In the genomic region with DNA sequence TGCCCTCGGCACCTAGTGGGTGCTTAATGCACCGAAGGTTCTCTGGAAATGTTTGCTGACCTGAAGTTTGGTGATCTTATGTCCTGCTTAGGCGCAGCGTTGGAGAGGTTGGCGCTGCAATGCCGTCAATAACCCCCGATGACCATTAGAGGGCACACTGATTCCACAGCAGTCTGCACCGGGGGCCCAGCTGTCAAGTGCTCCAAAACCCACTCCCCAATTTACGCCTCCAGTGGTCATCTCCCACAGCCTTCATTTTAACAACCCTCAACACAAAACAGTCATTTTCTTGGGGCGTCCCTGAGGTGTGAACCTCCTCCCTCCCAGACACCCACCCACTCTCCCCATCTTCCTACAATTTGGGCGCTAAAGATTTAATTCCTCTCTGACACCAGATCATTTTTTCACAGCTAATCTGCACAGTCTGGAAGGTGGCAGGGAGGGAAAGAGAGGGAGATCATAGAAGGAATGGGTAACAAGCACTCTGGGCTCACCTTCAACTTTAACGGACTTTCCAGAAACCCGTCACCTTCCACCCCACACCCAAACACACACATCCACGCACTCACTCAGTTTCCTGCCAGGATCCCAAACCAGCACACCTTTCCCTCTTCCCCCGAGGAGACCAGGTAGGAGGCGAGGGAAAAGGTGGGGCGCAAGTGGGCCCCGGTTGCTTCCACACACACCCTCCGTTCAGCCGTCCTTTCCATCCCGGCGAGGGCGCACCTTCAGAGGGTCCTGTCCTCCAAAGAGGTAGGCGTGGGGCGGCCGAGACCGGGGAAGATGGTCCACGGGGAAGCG, we compare ENCODE assay signal across 8 cellular contexts. TPM values are rescaled to one million over a fixed set of nuclear protein-coding genes. Genes with fewer than 3 reads are reported as not detected.
DNase-seq lines count a peak whose midpoint lies in the region; ATAC-seq, FAIRE-seq and TF ChIP-seq lines count a peak whose summit lies in the region.

No MANE protein-coding gene starts in this region.

- 10% methylated on average over 29 of the region's 29 CpGs for whole genome bisulfite sequencing in A549 (ENCODE audit: missing lambda C conversion rate)
- 3% methylated on average over 21 of the region's 29 CpGs for WGBS in esophagus muscularis mucosa

- peak; percentile 95 for TF ChIP-seq RAD21 in A549 (conservative IDR thresholded peaks at IDR 0.05 in 1 of 2, IDR thresholded peaks at IDR 0.05 in 1 of 2)

- ATAC-seq in A549: peak; percentile 65 to 79; a peak in 5 of 6 replicates
- ATAC-seq in HG03097 (IDR thresholded peaks at IDR 0.05; ENCODE audit: low FRiP score, unreplicated experiment): no peak

- H3K4me3 ChIP-seq in A549 (peak overlapping the region; percentile 48), GM12865 (ENCODE audit: low read depth, low read length) (peak overlapping the region; percentile 2), esophagus muscularis mucosa (peak overlapping the region; percentile 58 to 78 (median 62)), muscle layer of duodenum (ENCODE audit: low read depth in 1 of 2, low read length in 2 of 2) (peak overlapping the region; percentile 38 to 57), tibial artery (peak overlapping the region; percentile 68 to 76)

- H3K27me3 ChIP-seq in esophagus muscularis mucosa (peaks cover 0 to 29% (median 5%) of the 10 kb centered on the region in 4 donors), muscle layer of duodenum (ENCODE audit: low read depth, low read length) (peaks cover 18% of the 10 kb centered on the region), tibial artery (no peaks in the 10 kb centered on the region)

- CTCF ChIA-PET in A549 (lab: Yijun Ruan, JAX): interaction anchor here (0.6 to 9.1 kb wide), 53 partner anchors 9 to 353 kb away, joined by 3 to 130 read pairs (median 5); a partner anchor contains a TSS

- H3K36me3 ChIP-seq in esophagus muscularis mucosa (peaks cover 0 to 17% (median 6%) of the 10 kb centered on the region in 4 donors), muscle layer of duodenum (ENCODE audit: control insufficient read depth in 1 of 2, insufficient read depth in 2 of 2, low read length in 2 of 2) (no peaks in the 10 kb centered on the region), tibial artery (peaks cover 0 to 10% (median 4%) of the 10 kb centered on the region in 3 donors)

- intact Hi-C loops in esophagus muscularis mucosa (cut with DNase I): loop anchor here (2.0 to 5.0 kb wide), 2 partner anchors 71 to 309 kb away; a partner anchor contains a TSS
- intact Hi-C loops in tibial artery (cut with DNase I; ENCODE audit: low total_unique reads): loop anchor here (2.0 to 10.0 kb wide), 4 partner anchors 69 to 307 kb away; a partner anchor contains a TSS

- H3K4me1 ChIP-seq in A549: peaks cover 11% of the 10 kb centered on the region; the same call in 2 of the 3 replicates
- H3K4me1 ChIP-seq in esophagus muscularis mucosa: peaks cover 21 to 36% (median 35%) of the 10 kb centered on the region in 4 donors
- peaks cover 0 to 24% of the 10 kb centered on the region in 2 donors for H3K4me1 ChIP-seq in muscle layer of duodenum (ENCODE audit: control insufficient read depth in 1 of 2, insufficient read depth in 2 of 2, low read length in 2 of 2)
- H3K4me1 ChIP-seq in tibial artery: peaks cover 0 to 32% (median 15%) of the 10 kb centered on the region in 4 donors

- peak overlapping the region; percentile 96 for H3K4me2 ChIP-seq in A549

- POLR2A ChIA-PET in A549 (lab: Yijun Ruan, JAX): interaction anchor here (0.6 to 0.9 kb wide), 2 partner anchors 50 to 312 kb away, joined by 3 to 5 read pairs; a partner anchor contains a TSS

- no peaks in the 10 kb centered on the region for H3K9me3 ChIP-seq in A549
- no peaks in the 10 kb centered on the region for H3K9me3 ChIP-seq in esophagus muscularis mucosa
- no peaks in the 10 kb centered on the region for H3K9me3 ChIP-seq in muscle layer of duodenum (ENCODE audit: control insufficient read depth in 1 of 2, low read length in 2 of 2)
- no peaks in the 10 kb centered on the region for H3K9me3 ChIP-seq in tibial artery

- FAIRE-seq in A549 (lab: Jason Lieb, UNC): peak; percentile 76

- DNase-seq in A549 (ENCODE audit: low read depth in 1 of 2, low spot score in 1 of 2): peak; percentile 68 to 69
- peak; percentile 70 for DNase-seq in GM12865 (ENCODE audit: low read depth)
- peak; percentile 83 for DNase-seq in NCI-H345 treated with DMSO at 0.1 percent for 48 hours (lab: John Stamatoyannopoulos, UW; ENCODE audit: unreplicated experiment)
- peak; percentile 43 for DNase-seq in activated CD8-positive, alpha-beta memory T cell treated with anti-CD3 and anti-CD28 coated beads, Interleukin-2, amount 50 U/mL, for 4 hours
- no peak for DNase-seq in esophagus muscularis mucosa (ENCODE audit: extremely low spot score)
- DNase-seq in tibial artery: peak; percentile 55 to 82

- H3K27ac ChIP-seq in A549: peak overlapping the region in 1 of 2 experiments; percentile 81; a peak in 5 of 6 replicates
- H3K27ac ChIP-seq in esophagus muscularis mucosa (replicated peaks in 1 of 4): peak overlapping the region; percentile 68 to 79 (median 72)
- H3K27ac ChIP-seq in muscle layer of duodenum (ENCODE audit: low read length): no peak overlapping the region
- peak overlapping the region; percentile 84 to 86 for H3K27ac ChIP-seq in tibial artery

- peak; percentile 94 for TF ChIP-seq CTCF in A549 (IDR thresholded peaks at IDR 0.05)
- peak; percentile 94 for TF ChIP-seq CTCF in GM12865 (IDR thresholded peaks at IDR 0.05; ENCODE audit: insufficient read depth, low read depth, low read length, missing control alignments)
- TF ChIP-seq CTCF in esophagus muscularis mucosa (IDR thresholded peaks at IDR 0.05): peak; percentile 85 to 93 (median 89)
- peak; percentile 88 to 93 for TF ChIP-seq CTCF in tibial artery (IDR thresholded peaks at IDR 0.05)

- TF ChIP-seq EP300 in A549 (IDR thresholded peaks at IDR 0.05) (no peak), esophagus muscularis mucosa (IDR thresholded peaks at IDR 0.05) (no peak)

- no peak for TF ChIP-seq POLR2A in A549 (IDR thresholded peaks at IDR 0.05; ENCODE audit: low read length)
- TF ChIP-seq POLR2A in esophagus muscularis mucosa (IDR thresholded peaks at IDR 0.05; ENCODE audit: low read depth): no peak

TF ChIP-seq in A549, 52 proteins besides CTCF, POLR2A, EP300 and RAD21:
- TF ChIP-seq NPAS2 (CRISPR knock-in tag; IDR thresholded peaks at IDR 0.05; ENCODE audit: borderline replicate concordance) (no peak), SMC3 (IDR thresholded peaks at IDR 0.05) (peak; percentile 88)

RNA-seq across cellular contexts. Expression of a gene that starts 0.6 kb away (rescaled TPM):
- polyA plus RNA-seq in A549 (2011; rRNA removed) (0.34 and 0.39 TPM in 2 replicates), A549 (2017; fragmentation: RNase III; extraction: RNeasy Plus Mini Kit Qiagen cat#74134 plus additional on column Dnase treatment) (0.96 to 1.9 TPM (median 1.7 TPM) in 3 replicates)
- 0.41 and 0.61 TPM in 2 replicates for polyA plus RNA-seq in A549 (2012; cell fraction: cytosol; rRNA removed)
- 1.5 and 1.6 TPM in 2 replicates for polyA plus RNA-seq in A549 (2012; cell fraction: nucleus; rRNA removed)
- polyA minus RNA-seq in A549 (2011; rRNA and poly(A)+ RNA removed): 0.44 and 0.74 TPM in 2 replicates
- total RNA-seq in esophagus muscularis mucosa: 10 to 100 TPM; 24.9 to 67.1 (median 49.8) TPM

RNA-seq across cellular contexts. Expression of a gene that starts 7.1 kb away (rescaled TPM):
- polyA plus RNA-seq in A549 (2011; rRNA removed) (285 and 339 TPM in 2 replicates), A549 (2017; fragmentation: RNase III; extraction: RNeasy Plus Mini Kit Qiagen cat#74134 plus additional on column Dnase treatment) (245 to 257 TPM (median 249 TPM) in 3 replicates)
- 249 and 261 TPM in 2 replicates for polyA plus RNA-seq in A549 (2012; cell fraction: cytosol; rRNA removed)
- 135 and 172 TPM in 2 replicates for polyA plus RNA-seq in A549 (2012; cell fraction: nucleus; rRNA removed)
- polyA minus RNA-seq in A549 (2011; rRNA and poly(A)+ RNA removed): 222 and 228 TPM in 2 replicates
- 100 to 1,000 TPM in 1 of 4 donors, 10 to 100 TPM in 3; 43.6 to 102 (median 64.7) TPM for total RNA-seq in esophagus muscularis mucosa

RNA-seq across cellular contexts. Expression of a gene that starts 19.4 kb away (rescaled TPM):
- polyA plus RNA-seq in A549 (2011; rRNA removed) (70.1 and 71.4 TPM in 2 replicates), A549 (2017; fragmentation: RNase III; extraction: RNeasy Plus Mini Kit Qiagen cat#74134 plus additional on column Dnase treatment) (46.6 to 52.6 TPM (median 50.5 TPM) in 3 replicates)
- 48.9 and 54.9 TPM in 2 replicates for polyA plus RNA-seq in A549 (2012; cell fraction: cytosol; rRNA removed)
- 20.5 and 29.9 TPM in 2 replicates for polyA plus RNA-seq in A549 (2012; cell fraction: nucleus; rRNA removed)
- polyA minus RNA-seq in A549 (2011; rRNA and poly(A)+ RNA removed): 26.3 and 27.6 TPM in 2 replicates
- 10 to 100 TPM; 47.8 to 71.9 (median 63.3) TPM for total RNA-seq in esophagus muscularis mucosa

RNA-seq across cellular contexts. Expression of a gene that starts 44.1 kb away (rescaled TPM):
- polyA plus RNA-seq in A549 (2011; rRNA removed) (81.6 and 98.1 TPM in 2 replicates), A549 (2017; fragmentation: RNase III; extraction: RNeasy Plus Mini Kit Qiagen cat#74134 plus additional on column Dnase treatment) (76.1 to 87.8 TPM (median 79.2 TPM) in 3 replicates)
- polyA plus RNA-seq in A549 (2012; cell fraction: cytosol; rRNA removed): 59.1 and 75.5 TPM in 2 replicates
- 64.3 and 83.5 TPM in 2 replicates for polyA plus RNA-seq in A549 (2012; cell fraction: nucleus; rRNA removed)
- polyA minus RNA-seq in A549 (2011; rRNA and poly(A)+ RNA removed): 45.5 and 48.5 TPM in 2 replicates
- 10 to 100 TPM; 34.5 to 43.8 (median 37.6) TPM for total RNA-seq in esophagus muscularis mucosa

RNA-seq across cellular contexts. Expression of a gene that starts 49.7 kb away (rescaled TPM):
- polyA plus RNA-seq in A549 (2011; rRNA removed): 0.52 and 0.59 TPM in 2 replicates
- 1.1 and 1.4 TPM in 2 replicates for polyA plus RNA-seq in A549 (2012; cell fraction: cytosol; rRNA removed)
- 0.22 and 0.41 TPM in 2 replicates for polyA plus RNA-seq in A549 (2012; cell fraction: nucleus; rRNA removed)
- 0.67 to 0.97 TPM (median 0.88 TPM) in 3 replicates for polyA plus RNA-seq in A549 (2017; fragmentation: RNase III; extraction: RNeasy Plus Mini Kit Qiagen cat#74134 plus additional on column Dnase treatment)
- not detected in 2 replicates for polyA minus RNA-seq in A549 (2011; rRNA and poly(A)+ RNA removed)
- 10 to 100 TPM in 2 of 4 donors, 1 to 10 TPM in 2; 4.3 to 17.9 (median 9.2) TPM for total RNA-seq in esophagus muscularis mucosa

Comparison
In these comparisons a context has a peak if more than half of its experiments do, and no peak if none do; other contexts are left out.
1. H3K4me3 ChIP-seq: peak in every context shown above with its lines; median percentile 72 in tibial artery; 62 in esophagus muscularis mucosa; 48 in A549; 48 in muscle layer of duodenum; 2 in GM12865.